ENCODE assay signal across 18 cellular contexts in the genomic region with DNA sequence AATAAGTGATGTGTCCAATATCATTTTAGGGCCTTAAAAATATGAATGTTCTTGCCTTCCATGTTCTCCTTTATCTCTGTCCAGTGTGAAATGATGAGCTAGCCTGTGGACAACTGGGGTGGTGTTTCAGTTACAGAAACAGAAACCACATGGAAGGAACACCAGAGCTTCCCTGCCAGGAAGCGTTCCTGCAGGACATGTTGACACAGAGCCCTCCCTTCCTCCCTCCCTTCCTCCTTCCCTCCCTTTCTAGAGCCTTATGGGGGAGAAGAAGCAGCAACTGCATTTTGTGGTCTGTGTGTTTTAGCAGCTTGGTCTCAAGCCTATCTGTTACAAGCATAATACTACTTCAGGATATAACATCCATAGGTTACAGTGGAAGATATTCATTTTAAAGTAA.
DNase-seq lines count a peak whose midpoint lies in the region; ATAC-seq and TF ChIP-seq lines count a peak whose summit lies in the region.
"Had no signal": no experiment of that assay in that cellular context is flagged by ENCODE, and none has a peak within 500 bp of the region (broad histone marks: within the 10 kb centered on the region; RNA-seq: fewer than 3 reads in every experiment).

No MANE protein-coding gene starts in this region.

- ATAC-seq in GM19023 (IDR thresholded peaks at IDR 0.05; ENCODE audit: unreplicated experiment): no peak
- ATAC-seq in GM21367 (IDR thresholded peaks at IDR 0.05; ENCODE audit: unreplicated experiment): no peak
- ATAC-seq: activated naive CD4-positive, alpha-beta T cell treated with anti-CD3 and anti-CD28 coated beads, Interleukin-2, amount 50 U/mL, for 72 hours had no signal

- DNase-seq in EH (ENCODE audit: low read depth): peak; percentile 50
- peak; percentile 71 for DNase-seq in NCI-H69 (lab: John Stamatoyannopoulos, UW)
- DNase-seq in epithelial cell of esophagus (ENCODE audit: low read depth): peak; percentile 24
- peak; percentile 6 for DNase-seq in kidney tubule cell (ENCODE audit: low spot score)
- DNase-seq in activated CD4-positive, alpha-beta T cell treated with anti-CD3 and anti-CD28 coated beads, Interleukin-2, amount 50 U/mL, for 48 hours: no peak
- no peak for DNase-seq in C1 segment of cervical spinal cord (lab: John Stamatoyannopoulos, UW)
- DNase-seq: activated CD4-positive, alpha-beta T cell treated with anti-CD3 and anti-CD28 coated beads, Interleukin-2, amount 50 U/mL, for 1 hour; activated T-cell treated with anti-CD3 and anti-CD28 coated beads, Interleukin-2, amount 50 U/mL, for 24 hours; Calu3; central memory CD4-positive, alpha-beta T cell; Karpas-422; NCI-H146; NCI-H345; stimulated activated CD4-positive, alpha-beta T cell treated with anti-CD3 and anti-CD28 coated beads, Interleukin-15, amount 100 ng/mL, for 24 hours had no signal

- no peak for TF ChIP-seq CTCF in epithelial cell of esophagus (IDR thresholded peaks at IDR 0.05; ENCODE audit: insufficient read depth, low read depth, low read length, missing control alignments)

- H3K4me3 ChIP-seq in epithelial cell of esophagus (ENCODE audit: low read length): no peak overlapping the region
- H3K4me3 ChIP-seq: vagina had no signal

Comparison
In these comparisons a context has a peak if more than half of its experiments do, and no peak if none do; other contexts are left out.
1. DNase-seq: peak in EH (single experiment), NCI-H69 (single experiment), epithelial cell of esophagus (single experiment) and kidney tubule cell (single experiment); none in activated CD4-positive, alpha-beta T cell treated with anti-CD3 and anti-CD28 coated beads, Interleukin-2, amount 50 U/mL, for 48 hours (0 of 2) and C1 segment of cervical spinal cord (0 of 14).